Comparison of ENCODE assay signal across 8 cellular contexts in the genomic region with DNA sequence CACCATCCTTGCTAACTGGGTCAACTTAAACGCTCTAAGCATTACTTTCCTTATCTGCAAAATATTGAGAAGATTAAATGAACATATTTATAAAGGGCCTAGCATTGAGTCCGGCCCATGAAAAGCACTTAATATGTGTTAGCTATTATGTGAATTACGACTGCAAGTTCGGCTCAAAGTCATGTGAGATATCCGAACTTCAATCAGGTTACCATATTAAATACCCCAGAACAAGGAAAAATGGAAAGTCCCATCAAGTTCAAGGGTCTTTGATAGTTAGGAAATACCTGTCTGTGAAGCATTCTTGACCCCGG. TPM values are rescaled to one million over a fixed set of nuclear protein-coding genes. Genes with fewer than 3 reads are reported as not detected.
DNase-seq lines count a peak whose midpoint lies in the region; ATAC-seq and TF ChIP-seq lines count a peak whose summit lies in the region.

No MANE protein-coding gene starts in this region.

- 37 to 48% methylated on average over 6 of the region's 6 CpGs for WGBS in heart right ventricle, 2 donors

- TF ChIP-seq CTCF in heart right ventricle (IDR thresholded peaks at IDR 0.05) (no peak), upper lobe of right lung (IDR thresholded peaks at IDR 0.05) (no peak)

- H3K4me3 ChIP-seq in heart right ventricle (peak overlapping the region; percentile 62 to 80 (median 72)), upper lobe of right lung (peak overlapping the region; percentile 77)

- ATAC-seq in heart right ventricle (peak in 1 of 8 donors; percentile 3), upper lobe of right lung (no peak)

- POLR2A ChIA-PET in activated CD4-positive, alpha-beta memory T cell treated with anti-CD3 and anti-CD28 coated beads, Interleukin-2, amount 10 ng/mL, durations not matched to agents 7 days and 5 days (lab: Charles Lee): interaction anchor here (1.2 to 2.4 kb wide), 3 partner anchors 10 to 65 kb away, joined by 5 to 33 read pairs (median 14); partner anchors contain the start of gene CALM1

- no peak for DNase-seq in heart right ventricle
- no peak for DNase-seq in cardiac septum (ENCODE audit: low spot score)
- no peak for DNase-seq in activated CD4-positive, alpha-beta memory T cell treated with anti-CD3 and anti-CD28 coated beads, Interleukin-2, amount 10 ng/mL, durations not matched to agents 7 days and 5 days
- DNase-seq in upper lobe of right lung: no peak
- no peak for DNase-seq in medulla oblongata (ENCODE audit: extremely low spot score)
- DNase-seq in GM19238 (ENCODE audit: insufficient read length, low spot score): no peak
- DNase-seq in NCI-H1105 treated with DMSO at 0.1 percent for 48 hours (lab: John Stamatoyannopoulos, UW): no peak

- H3K27me3 Mint-ChIP-seq in activated CD4-positive, alpha-beta memory T cell treated with anti-CD3 and anti-CD28 coated beads, Interleukin-2, amount 10 ng/mL, durations not matched to agents 7 days and 5 days: peaks cover 21% of the 10 kb centered on the region

- H3K27ac ChIP-seq in heart right ventricle (peak overlapping the region; percentile 10 to 92 (median 87)), layer of hippocampus (ENCODE audit: low read depth, low read length) (peak overlapping the region; percentile 89), upper lobe of right lung (peak overlapping the region; percentile 84)

- H3K9me3 ChIP-seq in heart right ventricle (no peaks in the 10 kb centered on the region), upper lobe of right lung (no peaks in the 10 kb centered on the region)

- peaks cover 6% of the 10 kb centered on the region for H3K36me3 Mint-ChIP-seq in activated CD4-positive, alpha-beta memory T cell treated with anti-CD3 and anti-CD28 coated beads, Interleukin-2, amount 10 ng/mL, durations not matched to agents 7 days and 5 days (ENCODE audit: low read depth)

- H3K36me3 ChIP-seq in heart right ventricle (no peaks in the 10 kb centered on the region), upper lobe of right lung (no peaks in the 10 kb centered on the region)

- H3K27me3 ChIP-seq in heart right ventricle (peaks cover 0 to 19% (median 2%) of the 10 kb centered on the region in 7 donors), layer of hippocampus (ENCODE audit: control insufficient read depth, insufficient read depth, low read length) (no peaks in the 10 kb centered on the region), upper lobe of right lung (no peaks in the 10 kb centered on the region)

- H3K4me1 Mint-ChIP-seq in activated CD4-positive, alpha-beta memory T cell treated with anti-CD3 and anti-CD28 coated beads, Interleukin-2, amount 10 ng/mL, durations not matched to agents 7 days and 5 days: peaks cover 25% of the 10 kb centered on the region

- H3K9me3 Mint-ChIP-seq in activated CD4-positive, alpha-beta memory T cell treated with anti-CD3 and anti-CD28 coated beads, Interleukin-2, amount 10 ng/mL, durations not matched to agents 7 days and 5 days: no peaks in the 10 kb centered on the region

- CTCF ChIA-PET in activated CD4-positive, alpha-beta memory T cell treated with anti-CD3 and anti-CD28 coated beads, Interleukin-2, amount 10 ng/mL, durations not matched to agents 7 days and 5 days (lab: Charles Lee): interaction anchor here (1.6 kb wide), 1 partner anchor 67 kb away, joined by 9 read pairs; no protein-coding TSS in a partner anchor

- peaks cover 0 to 16% (median 11%) of the 10 kb centered on the region in 9 donors for H3K4me1 ChIP-seq in heart right ventricle
- H3K4me1 ChIP-seq in upper lobe of right lung: peaks cover 9% of the 10 kb centered on the region

- H3K27ac Mint-ChIP-seq in activated CD4-positive, alpha-beta memory T cell treated with anti-CD3 and anti-CD28 coated beads, Interleukin-2, amount 10 ng/mL, durations not matched to agents 7 days and 5 days: peak overlapping the region; percentile 83

- intact Hi-C loops in heart right ventricle (cut with DNase I): loop anchor here in 9 of 10 donors (1.0 to 5.0 kb wide), 4 partner anchors 50 to 65 kb away; partner anchors contain the start of gene CALM1 (in 2 of the 9)
- intact Hi-C loops in cardiac septum (cut with DNase I): loop anchor here (5.0 kb wide), 3 partner anchors 50 to 730 kb away; partner anchors contain the start of genes CALM1 and RPS6KA5
- intact Hi-C loops in upper lobe of right lung (cut with DNase I): no loop called here

- peak overlapping the region; percentile 95 for H3K4me3 Mint-ChIP-seq in activated CD4-positive, alpha-beta memory T cell treated with anti-CD3 and anti-CD28 coated beads, Interleukin-2, amount 10 ng/mL, durations not matched to agents 7 days and 5 days

RNA-seq across cellular contexts. Expression of gene NRDE2, which starts 0.5 kb away (rescaled TPM):
- total RNA-seq in heart right ventricle (10 to 100 TPM; 11.2 to 16.7 (median 13.5) TPM), cardiac septum (11.2 TPM), upper lobe of right lung (22.2 TPM)
- polyA plus RNA-seq in heart right ventricle: 10 to 100 TPM in 1 of 2 donors, 1 to 10 TPM in 1; 4.3 to 15.9 TPM
- 10 to 100 TPM; 20.3 to 21.7 TPM for total RNA-seq in activated CD4-positive, alpha-beta memory T cell treated with anti-CD3 and anti-CD28 coated beads, Interleukin-2, amount 10 ng/mL, durations not matched to agents 7 days and 5 days
